10 cellular contexts compared by ENCODE assay signal in the genomic region with DNA sequence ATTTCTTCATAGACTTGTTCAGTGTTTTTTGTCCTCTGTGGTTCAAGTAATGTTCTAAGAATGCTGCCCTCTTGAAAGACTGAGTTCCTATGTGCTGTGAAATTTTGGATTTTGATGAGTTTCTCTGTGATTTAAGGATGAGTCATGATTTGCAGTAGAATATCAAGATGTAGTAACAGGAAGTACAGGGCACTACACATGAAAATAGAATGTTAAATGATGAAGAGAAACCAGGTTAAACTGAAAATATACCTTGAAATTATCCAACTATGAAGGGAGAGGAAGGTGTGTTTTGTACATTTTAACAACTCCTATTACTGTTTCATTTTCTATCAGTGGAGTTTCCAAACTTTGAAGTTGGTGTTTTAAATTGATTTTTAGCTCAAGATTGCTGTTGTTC. TPM values are rescaled to one million over a fixed set of nuclear protein-coding genes. Genes with fewer than 3 reads are reported as not detected.
A peak's percentile ranks its signal among the peaks of the same experiment; 100 is the strongest.
DNase-seq lines count a peak whose midpoint lies in the region; ATAC-seq and TF ChIP-seq lines count a peak whose summit lies in the region.
"Had no signal": no experiment of that assay in that cellular context is flagged by ENCODE, and none has a peak within 500 bp of the region (broad histone marks: within the 10 kb centered on the region; RNA-seq: fewer than 3 reads in every experiment).

No MANE protein-coding gene starts in this region.

- H3K36me3 Mint-ChIP-seq in activated T-cell treated with anti-CD3 and anti-CD28 coated beads, Interleukin-2, amount 50 U/mL, for 72 hours (ENCODE audit: insufficient read depth in 2 of 2): peaks cover 8 to 26% of the 10 kb centered on the region in 2 donors
- peaks cover 4% of the 10 kb centered on the region for H3K36me3 Mint-ChIP-seq in type B pancreatic cell

- no peak for DNase-seq in activated T-cell treated with anti-CD3 and anti-CD28 coated beads, Interleukin-2, amount 50 U/mL, for 72 hours
- no peak for DNase-seq in activated T-cell treated with anti-CD3 and anti-CD28 coated beads for 4 hours
- DNase-seq in SW 1271 (lab: John Stamatoyannopoulos, UW): peak; percentile 76 to 95
- peak; percentile 88 for DNase-seq in fibroblast of gingiva (ENCODE audit: low read depth)
- DNase-seq in type B pancreatic cell (ENCODE audit: extremely low spot score, unreplicated experiment): no peak
- no peak for DNase-seq in NCI-H2081 treated with DMSO at 0.1 percent for 48 hours (lab: John Stamatoyannopoulos, UW)
- DNase-seq: DMS79, islet precursor cell had no signal

- peak overlapping the region; percentile 90 for H3K27ac Mint-ChIP-seq in activated T-cell treated with anti-CD3 and anti-CD28 coated beads, Interleukin-2, amount 50 U/mL, for 72 hours
- peak overlapping the region; percentile 50 for H3K27ac Mint-ChIP-seq in type B pancreatic cell

- peak overlapping the region; percentile 80 to 86 for H3K4me3 Mint-ChIP-seq in activated T-cell treated with anti-CD3 and anti-CD28 coated beads, Interleukin-2, amount 50 U/mL, for 72 hours
- peak overlapping the region; percentile 21 for H3K4me3 Mint-ChIP-seq in type B pancreatic cell

- peaks cover 67% of the 10 kb centered on the region for H3K4me1 Mint-ChIP-seq in activated T-cell treated with anti-CD3 and anti-CD28 coated beads, Interleukin-2, amount 50 U/mL, for 72 hours (ENCODE audit: low read depth)
- H3K4me1 Mint-ChIP-seq in type B pancreatic cell (ENCODE audit: unreplicated experiment): peaks cover 19% of the 10 kb centered on the region

- no peak for TF ChIP-seq CTCF in type B pancreatic cell (conservative IDR thresholded peaks at IDR 0.05)

- ATAC-seq in activated T-cell treated with anti-CD3 and anti-CD28 coated beads, Interleukin-2, amount 50 U/mL, for 72 hours (replicated peaks in 1 of 2): peak; percentile 35
- no peak for ATAC-seq in HG02885 (IDR thresholded peaks at IDR 0.05; ENCODE audit: poor library complexity, unreplicated experiment)
- no peak for ATAC-seq in HG03159 (IDR thresholded peaks at IDR 0.05; ENCODE audit: unreplicated experiment)

- H3K27me3 Mint-ChIP-seq in activated T-cell treated with anti-CD3 and anti-CD28 coated beads, Interleukin-2, amount 50 U/mL, for 72 hours (ENCODE audit: low read depth): no peaks in the 10 kb centered on the region
- peaks cover 15% of the 10 kb centered on the region for H3K27me3 Mint-ChIP-seq in type B pancreatic cell

- no peaks in the 10 kb centered on the region for H3K9me3 Mint-ChIP-seq in activated T-cell treated with anti-CD3 and anti-CD28 coated beads, Interleukin-2, amount 50 U/mL, for 72 hours
- H3K9me3 Mint-ChIP-seq in type B pancreatic cell: peaks cover 5% of the 10 kb centered on the region

RNA-seq across cellular contexts. Expression of gene ELK3, which starts 4.8 kb away (rescaled TPM):
- total RNA-seq in activated T-cell treated with anti-CD3 and anti-CD28 coated beads, Interleukin-2, amount 50 U/mL, for 72 hours: 10 to 100 TPM; 31.2 to 34.9 TPM
- total RNA-seq in type B pancreatic cell (ENCODE audit: low replicate concordance): 17.6 and 18.0 TPM in 2 replicates

Comparison
In these comparisons a context has a peak if more than half of its experiments do, and no peak if none do; other contexts are left out.
1. ATAC-seq: peak in activated T-cell treated with anti-CD3 and anti-CD28 coated beads, Interleukin-2, amount 50 U/mL, for 72 hours (2 of 2); none in HG02885 (single experiment) and HG03159 (single experiment).
2. DNase-seq: peak in SW 1271 (2 of 2) and fibroblast of gingiva (single experiment); none in activated T-cell treated with anti-CD3 and anti-CD28 coated beads, Interleukin-2, amount 50 U/mL, for 72 hours (0 of 2), activated T-cell treated with anti-CD3 and anti-CD28 coated beads for 4 hours (single experiment), type B pancreatic cell (single experiment) and NCI-H2081 treated with DMSO at 0.1 percent for 48 hours (single experiment).